8 cellular contexts compared by ENCODE assay signal in genomic region chr15:44286814-44287555, GRCh38. TPM values are rescaled to one million over a fixed set of nuclear protein-coding genes. Genes with fewer than 3 reads are reported as not detected.
DNase-seq lines count a peak whose midpoint lies in the region; ATAC-seq lines count a peak whose summit lies in the region.

No MANE protein-coding gene starts in this region.

- no peaks in the 10 kb centered on the region for H3K36me3 Mint-ChIP-seq in activated T-cell treated with anti-CD3 and anti-CD28 coated beads, Interleukin-2, amount 50 U/mL, for 4 hours (ENCODE audit: insufficient read depth)
- peaks cover 8% of the 10 kb centered on the region for H3K36me3 Mint-ChIP-seq in activated CD8-positive, alpha-beta T cell treated with anti-CD3 and anti-CD28 coated beads, Interleukin-2, amount 10 ng/mL, durations not matched to agents 7 days and 5 days (ENCODE audit: low read depth)

- no peaks in the 10 kb centered on the region for H3K9me3 Mint-ChIP-seq in activated T-cell treated with anti-CD3 and anti-CD28 coated beads, Interleukin-2, amount 50 U/mL, for 4 hours
- H3K9me3 Mint-ChIP-seq in activated CD8-positive, alpha-beta T cell treated with anti-CD3 and anti-CD28 coated beads, Interleukin-2, amount 10 ng/mL, durations not matched to agents 7 days and 5 days (ENCODE audit: insufficient read depth), result no peaks in the 10 kb centered on the region

- peak overlapping the region; percentile 99 for H3K4me3 Mint-ChIP-seq in activated T-cell treated with anti-CD3 and anti-CD28 coated beads, Interleukin-2, amount 50 U/mL, for 4 hours
- H3K4me3 Mint-ChIP-seq in activated CD8-positive, alpha-beta T cell treated with anti-CD3 and anti-CD28 coated beads, Interleukin-2, amount 10 ng/mL, durations not matched to agents 7 days and 5 days, result peak overlapping the region; percentile 88

- DNase-seq in activated T-cell treated with anti-CD3 and anti-CD28 coated beads, Interleukin-2, amount 50 U/mL, for 4 hours, result no peak
- DNase-seq in activated T-cell treated with anti-CD3 and anti-CD28 coated beads, Interleukin-2, amount 50 U/mL, for 1 hour, result no peak
- no peak for DNase-seq in activated CD8-positive, alpha-beta T cell treated with anti-CD3 and anti-CD28 coated beads, Interleukin-2, amount 10 ng/mL, durations not matched to agents 7 days and 5 days
- peak; percentile 4 for DNase-seq in iris pigment epithelial cell (ENCODE audit: low read depth)
- no peak for DNase-seq in NCI-H2107 treated with DMSO at 0.1 percent for 48 hours (lab: John Stamatoyannopoulos, UW; ENCODE audit: unreplicated experiment)
- DNase-seq in DMS79 treated with DMSO at 0.1 percent for 48 hours (lab: John Stamatoyannopoulos, UW), result no peak

- POLR2A ChIA-PET in activated CD8-positive, alpha-beta T cell treated with anti-CD3 and anti-CD28 coated beads, Interleukin-2, amount 10 ng/mL, durations not matched to agents 7 days and 5 days (lab: Charles Lee), result interaction anchor here (0.6 to 3.7 kb wide), 13 partner anchors 9 to 911 kb away, joined by 3 to 38 read pairs (median 3); partner anchors contain the start of genes CTDSPL2, EIF3J and WDR76

- ATAC-seq in activated T-cell treated with anti-CD3 and anti-CD28 coated beads, Interleukin-2, amount 50 U/mL, for 4 hours, result no peak
- no peak for ATAC-seq in activated CD8-positive, alpha-beta T cell treated with anti-CD3 and anti-CD28 coated beads, Interleukin-2, amount 10 ng/mL, durations not matched to agents 7 days and 5 days
- ATAC-seq in HG03432 (IDR thresholded peaks at IDR 0.05; ENCODE audit: unreplicated experiment), result no peak

- peak overlapping the region; percentile 93 for H3K27ac Mint-ChIP-seq in activated CD8-positive, alpha-beta T cell treated with anti-CD3 and anti-CD28 coated beads, Interleukin-2, amount 10 ng/mL, durations not matched to agents 7 days and 5 days

- H3K4me1 Mint-ChIP-seq in activated T-cell treated with anti-CD3 and anti-CD28 coated beads, Interleukin-2, amount 50 U/mL, for 4 hours (ENCODE audit: low read depth), result peaks cover 40% of the 10 kb centered on the region
- peaks cover 35% of the 10 kb centered on the region for H3K4me1 Mint-ChIP-seq in activated CD8-positive, alpha-beta T cell treated with anti-CD3 and anti-CD28 coated beads, Interleukin-2, amount 10 ng/mL, durations not matched to agents 7 days and 5 days (ENCODE audit: low read depth)

- H3K27me3 Mint-ChIP-seq in activated T-cell treated with anti-CD3 and anti-CD28 coated beads, Interleukin-2, amount 50 U/mL, for 4 hours (ENCODE audit: low read depth), result no peaks in the 10 kb centered on the region
- peaks cover 8% of the 10 kb centered on the region for H3K27me3 Mint-ChIP-seq in activated CD8-positive, alpha-beta T cell treated with anti-CD3 and anti-CD28 coated beads, Interleukin-2, amount 10 ng/mL, durations not matched to agents 7 days and 5 days (ENCODE audit: low read depth)

- CTCF ChIA-PET in activated CD8-positive, alpha-beta T cell treated with anti-CD3 and anti-CD28 coated beads, Interleukin-2, amount 10 ng/mL, durations not matched to agents 7 days and 5 days (lab: Charles Lee), result interaction anchor here (0.9 to 3.5 kb wide), 11 partner anchors 9 to 214 kb away, joined by 3 to 21 read pairs (median 3); partner anchors contain the start of gene CTDSPL2

- H3K27ac ChIP-seq in temporal lobe (ENCODE audit: low read depth, low read length), result peak overlapping the region; percentile 92

RNA-seq across cellular contexts. Expression of gene GOLM2, which starts 1.5 kb away (rescaled TPM):
- 10 to 100 TPM; 40.2 to 45.3 (median 43.6) TPM for total RNA-seq in activated T-cell treated with anti-CD3 and anti-CD28 coated beads, Interleukin-2, amount 50 U/mL, for 4 hours
- 10 to 100 TPM; 39.8 to 47.0 TPM for total RNA-seq in activated CD8-positive, alpha-beta T cell treated with anti-CD3 and anti-CD28 coated beads, Interleukin-2, amount 10 ng/mL, durations not matched to agents 7 days and 5 days
- total RNA-seq in temporal lobe, result 114 TPM
